27 cellular contexts compared by ENCODE assay signal in the genomic region with DNA sequence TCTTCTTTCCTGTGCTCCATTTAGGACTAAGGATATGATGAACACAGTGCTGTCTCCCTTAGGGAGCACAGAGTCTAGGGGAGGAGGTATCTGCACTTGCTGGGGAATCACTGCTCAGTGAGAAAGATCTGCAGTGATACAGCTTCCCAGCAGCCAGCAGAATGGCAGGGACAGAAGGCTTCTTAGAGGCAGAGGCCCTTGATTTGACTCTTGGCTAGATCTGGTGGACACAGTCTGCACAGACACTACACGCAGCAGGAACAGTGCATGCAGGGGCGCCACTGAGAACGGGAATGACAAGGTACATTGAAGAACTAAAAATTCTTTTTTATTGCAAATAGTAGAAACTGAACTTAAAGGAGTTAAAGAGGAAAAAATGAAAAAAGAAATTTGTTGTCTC. TPM values are rescaled to one million over a fixed set of nuclear protein-coding genes. Genes with fewer than 3 reads are reported as not detected.
"Had no signal": no experiment of that assay in that cellular context is flagged by ENCODE, and none has a peak within 500 bp of the region (broad histone marks: within the 10 kb centered on the region; RNA-seq: fewer than 3 reads in every experiment).

No MANE protein-coding gene starts in this region.

- H3K9me3 Mint-ChIP-seq: dendritic cell treated with granulocyte-macrophage colony-stimulating factor and Interleukin-4, amounts not matched to agents 40 ng/mL and 50 ng/mL, for 4 days; endodermal cell; naive thymus-derived CD4-positive, alpha-beta T cell; nephron progenitor cell; stimulated activated naive B cell treated with anti-CD40 and anti-IgM and Interleukin-4, amounts not matched to agents 10 μg/mL and 1 μg/mL and 100 μg/mL, for 72 hours had no signal

- H3K9me3 ChIP-seq: heart left ventricle, neutrophil, sigmoid colon, stomach, suprapubic skin, tibial artery, upper lobe of left lung, uterus had no signal

- H3K27ac ChIP-seq: foreskin keratinocyte, neutrophil, skin epidermis, suprapubic skin, tibial artery, upper lobe of left lung, uterus had no signal

- H3K36me3 ChIP-seq: heart left ventricle, neutrophil, sigmoid colon, stomach, suprapubic skin, tibial artery, upper lobe of left lung, uterus had no signal

- H3K27me3 ChIP-seq: sigmoid colon, upper lobe of left lung, uterus had no signal

- H3K36me3 Mint-ChIP-seq: naive thymus-derived CD4-positive, alpha-beta T cell; stimulated activated naive B cell treated with anti-CD40 and anti-IgM and Interleukin-4, amounts not matched to agents 10 μg/mL and 1 μg/mL and 100 μg/mL, for 72 hours had no signal

- H3K4me1 ChIP-seq: foreskin keratinocyte, stomach, suprapubic skin, upper lobe of left lung, uterus had no signal

- DNase-seq: effector CD4-positive, alpha-beta T cell; endodermal cell; erythroblast; foreskin keratinocyte; heart left ventricle; hippocampal formation; left colon; left ventricle myocardium superior; mesendoderm; naive thymus-derived CD4-positive, alpha-beta T cell; nephron progenitor cell; sigmoid colon; stimulated activated CD4-positive, alpha-beta T cell treated with anti-CD3 and anti-CD28 coated beads, Interleukin-2, amount 100 ng/mL, for 24 hours; stimulated activated CD4-positive, alpha-beta T cell treated with anti-CD3 and anti-CD28 coated beads, Interleukin-4, amount 100 ng/mL, for 4 hours; stimulated activated naive B cell treated with anti-CD40 and anti-IgM and Interleukin-4, amounts not matched to agents 10 μg/mL and 1 μg/mL and 100 μg/mL, for 72 hours; stomach; tibial artery; upper lobe of left lung; uterus had no signal

- H3K27ac Mint-ChIP-seq: dendritic cell treated with granulocyte-macrophage colony-stimulating factor and Interleukin-4, amounts not matched to agents 40 ng/mL and 50 ng/mL, for 4 days; endodermal cell; naive thymus-derived CD4-positive, alpha-beta T cell; nephron progenitor cell; stimulated activated naive B cell treated with anti-CD40 and anti-IgM and Interleukin-4, amounts not matched to agents 10 μg/mL and 1 μg/mL and 100 μg/mL, for 72 hours had no signal

- H3K4me1 Mint-ChIP-seq: naive thymus-derived CD4-positive, alpha-beta T cell; stimulated activated naive B cell treated with anti-CD40 and anti-IgM and Interleukin-4, amounts not matched to agents 10 μg/mL and 1 μg/mL and 100 μg/mL, for 72 hours had no signal

- H3K4me3 ChIP-seq: heart left ventricle, lung, sigmoid colon, skin epidermis, stomach, suprapubic skin, tibial artery, upper lobe of left lung, uterus had no signal

- H3K4me3 Mint-ChIP-seq: dendritic cell treated with granulocyte-macrophage colony-stimulating factor and Interleukin-4, amounts not matched to agents 40 ng/mL and 50 ng/mL, for 4 days; endodermal cell; naive thymus-derived CD4-positive, alpha-beta T cell; nephron progenitor cell; stimulated activated naive B cell treated with anti-CD40 and anti-IgM and Interleukin-4, amounts not matched to agents 10 μg/mL and 1 μg/mL and 100 μg/mL, for 72 hours had no signal

- ATAC-seq: foreskin keratinocyte; left colon; naive thymus-derived CD4-positive, alpha-beta T cell; stimulated activated naive B cell treated with anti-CD40 and anti-IgM and Interleukin-4, amounts not matched to agents 10 μg/mL and 1 μg/mL and 100 μg/mL, for 72 hours had no signal

RNA-seq across cellular contexts. Expression of a gene that starts 51.6 kb away (rescaled TPM):
- total RNA-seq: endodermal cell; endothelial cell of umbilical vein; foreskin keratinocyte; glomerular endothelial cell; left ventricle myocardium superior; naive thymus-derived CD4-positive, alpha-beta T cell; pulmonary artery endothelial cell; suprapubic skin had no signal
